ENCODE assay signal across 30 cellular contexts in genomic region chr1:243793298-243793697, GRCh38. TPM values are rescaled to one million over a fixed set of nuclear protein-coding genes. Genes with fewer than 3 reads are reported as not detected.
A peak's percentile ranks its signal among the peaks of the same experiment; 100 is the strongest.
DNase-seq lines count a peak whose midpoint lies in the region; ATAC-seq, FAIRE-seq and TF ChIP-seq lines count a peak whose summit lies in the region.
"Had no signal": no experiment of that assay in that cellular context is flagged by ENCODE, and none has a peak within 500 bp of the region (broad histone marks: within the 10 kb centered on the region; RNA-seq: fewer than 3 reads in every experiment).

No MANE protein-coding gene starts in this region.

- H3K4me3 Mint-ChIP-seq in stimulated activated effector memory CD8-positive, alpha-beta T cell treated with anti-CD3 and anti-CD28 coated beads, Interleukin-12 subunit alpha, Interleukin-12 subunit beta, amount 100 ng/mL, for 72 hours: no peak overlapping the region
- H3K4me3 Mint-ChIP-seq: activated CD4-positive, alpha-beta memory T cell treated with anti-CD3 and anti-CD28 coated beads, Interleukin-2, amount 10 ng/mL, durations not matched to agents 7 days and 5 days; activated naive CD8-positive, alpha-beta T cell treated with anti-CD3 and anti-CD28 coated beads, Interleukin-2, amount 10 ng/mL, durations not matched to agents 7 days and 5 days; T-helper 1 cell treated with Interleukin-12 subunit alpha and Interleukin-12 subunit beta and Interleukin-4 antibody, amounts not matched to agents 30 μg/mL and 1 μg/mL, for 36 hours had no signal

- 63% methylated on average over 2 of the region's 2 CpGs for WGBS in esophagus muscularis mucosa
- 89 to 97% methylated on average over 2 of the region's 2 CpGs for WGBS in pancreas, 2 donors

- H3K4me1 Mint-ChIP-seq in stimulated activated effector memory CD8-positive, alpha-beta T cell treated with anti-CD3 and anti-CD28 coated beads, Interleukin-12 subunit alpha, Interleukin-12 subunit beta, amount 100 ng/mL, for 72 hours: peaks cover 42% of the 10 kb centered on the region

- no peak for TF ChIP-seq EP300 in esophagus muscularis mucosa (IDR thresholded peaks at IDR 0.05)

- no peaks in the 10 kb centered on the region for H3K36me3 ChIP-seq in esophagus muscularis mucosa
- no peaks in the 10 kb centered on the region for H3K36me3 ChIP-seq in pancreas
- H3K36me3 ChIP-seq: gastroesophageal sphincter, lower lobe of right lung, thoracic aorta had no signal

- H3K36me3 Mint-ChIP-seq in stimulated activated effector memory CD8-positive, alpha-beta T cell treated with anti-CD3 and anti-CD28 coated beads, Interleukin-12 subunit alpha, Interleukin-12 subunit beta, amount 100 ng/mL, for 72 hours: no peaks in the 10 kb centered on the region

- H3K27ac ChIP-seq in esophagus muscularis mucosa (replicated peaks in 1 of 4): peak overlapping the region; percentile 5 to 54 (median 26)
- H3K27ac ChIP-seq in pancreas: no peak overlapping the region
- H3K27ac ChIP-seq: BLaER1 treated with 17β-estradiol and CSF1 and Interleukin-3, amounts not matched to agents 10 nM and 100 nM; KMS-11; lower lobe of right lung; PC-9; thoracic aorta had no signal

- no peak overlapping the region for H3K4me3 ChIP-seq in esophagus muscularis mucosa
- H3K4me3 ChIP-seq in pancreas: no peak overlapping the region
- H3K4me3 ChIP-seq: BLaER1 treated with 17β-estradiol and CSF1 and Interleukin-3, amounts not matched to agents 10 nM and 100 nM; gastroesophageal sphincter; lower lobe of right lung; PC-9; skin epidermis; thoracic aorta had no signal

- no peak for DNase-seq in esophagus muscularis mucosa (ENCODE audit: extremely low spot score)
- DNase-seq in stimulated activated effector memory CD8-positive, alpha-beta T cell treated with anti-CD3 and anti-CD28 coated beads, Interleukin-12 subunit alpha, Interleukin-12 subunit beta, amount 100 ng/mL, for 72 hours (ENCODE audit: low spot score in 2 of 2): peak in 1 of 2 donors; percentile 51
- DNase-seq in pancreas: no peak
- DNase-seq in activated CD8-positive, alpha-beta memory T cell treated with anti-CD3 and anti-CD28 coated beads for 24 hours: no peak
- DNase-seq: activated CD4-positive, alpha-beta memory T cell treated with anti-CD3 and anti-CD28 coated beads, Interleukin-2, amount 10 ng/mL, durations not matched to agents 7 days and 5 days; activated gamma-delta T cell treated with Interleukin-2 at 50 U/mL for 16 hours; activated naive CD8-positive, alpha-beta T cell treated with anti-CD3 and anti-CD28 coated beads, Interleukin-2, amount 10 ng/mL, durations not matched to agents 7 days and 5 days; aorta; DMS153; kidney glomerular epithelial cell; lower lobe of right lung; naive thymus-derived CD8-positive, alpha-beta T cell; NCI-H2029 treated with DMSO at 0.1 percent for 48 hours; NCI-H69; PC-9; stimulated activated naive CD4-positive, alpha-beta T cell treated with Interleukin-2 at 50 U/mL for 16 hours had no signal

- no peaks in the 10 kb centered on the region for H3K9me3 Mint-ChIP-seq in stimulated activated effector memory CD8-positive, alpha-beta T cell treated with anti-CD3 and anti-CD28 coated beads, Interleukin-12 subunit alpha, Interleukin-12 subunit beta, amount 100 ng/mL, for 72 hours
- H3K9me3 Mint-ChIP-seq: activated CD4-positive, alpha-beta memory T cell treated with anti-CD3 and anti-CD28 coated beads, Interleukin-2, amount 10 ng/mL, durations not matched to agents 7 days and 5 days; naive thymus-derived CD8-positive, alpha-beta T cell; T-helper 1 cell treated with Interleukin-12 subunit alpha and Interleukin-12 subunit beta and Interleukin-4 antibody, amounts not matched to agents 30 μg/mL and 1 μg/mL, for 36 hours had no signal

- H3K27me3 ChIP-seq in esophagus muscularis mucosa (no peaks in the 10 kb centered on the region), pancreas (no peaks in the 10 kb centered on the region)
- H3K27me3 ChIP-seq: BLaER1 treated with 17β-estradiol and CSF1 and Interleukin-3, amounts not matched to agents 10 nM and 100 nM; gastroesophageal sphincter had no signal

- no peak for TF ChIP-seq CTCF in esophagus muscularis mucosa (IDR thresholded peaks at IDR 0.05)
- TF ChIP-seq CTCF in pancreas (IDR thresholded peaks at IDR 0.05): no peak

- peak; percentile 57 for ATAC-seq in GM19463 (IDR thresholded peaks at IDR 0.05; ENCODE audit: unreplicated experiment)
- ATAC-seq in HG02610 (IDR thresholded peaks at IDR 0.05; ENCODE audit: unreplicated experiment): peak; percentile 44
- peak; percentile 88 for ATAC-seq in stimulated activated effector memory CD8-positive, alpha-beta T cell treated with anti-CD3 and anti-CD28 coated beads, Interleukin-12 subunit alpha, Interleukin-12 subunit beta, amount 100 ng/mL, for 72 hours
- ATAC-seq in pancreas: no peak
- ATAC-seq in GM21367 (IDR thresholded peaks at IDR 0.05; ENCODE audit: unreplicated experiment): no peak
- ATAC-seq: gastroesophageal sphincter; lower lobe of right lung; naive thymus-derived CD8-positive, alpha-beta T cell; Right ventricle myocardium inferior; SK-N-SH treated with all-trans-retinoic acid at 6 μM for 48 hours had no signal

- H3K4me1 ChIP-seq in esophagus muscularis mucosa (peaks cover 23 to 55% (median 53%) of the 10 kb centered on the region in 4 donors), pancreas (peaks cover 0 to 8% (median 0%) of the 10 kb centered on the region in 3 donors)

- FAIRE-seq in pancreas (lab: Jason Lieb, UNC): no peak
- FAIRE-seq: bronchial epithelial cell, endothelial cell of umbilical vein, H1 had no signal

- no peak for TF ChIP-seq POLR2A in esophagus muscularis mucosa (IDR thresholded peaks at IDR 0.05; ENCODE audit: low read depth)

- H3K27ac Mint-ChIP-seq in stimulated activated effector memory CD8-positive, alpha-beta T cell treated with anti-CD3 and anti-CD28 coated beads, Interleukin-12 subunit alpha, Interleukin-12 subunit beta, amount 100 ng/mL, for 72 hours: no peak overlapping the region
- H3K27ac Mint-ChIP-seq: activated CD4-positive, alpha-beta memory T cell treated with anti-CD3 and anti-CD28 coated beads, Interleukin-2, amount 10 ng/mL, durations not matched to agents 7 days and 5 days; activated naive CD8-positive, alpha-beta T cell treated with anti-CD3 and anti-CD28 coated beads, Interleukin-2, amount 10 ng/mL, durations not matched to agents 7 days and 5 days; T-helper 1 cell treated with Interleukin-12 subunit alpha and Interleukin-12 subunit beta and Interleukin-4 antibody, amounts not matched to agents 30 μg/mL and 1 μg/mL, for 36 hours had no signal

- intact Hi-C loops in esophagus muscularis mucosa (cut with DNase I) (no loop called here), pancreas (cut with DNase I) (no loop called here)

- H3K9me3 ChIP-seq in esophagus muscularis mucosa (no peaks in the 10 kb centered on the region), pancreas (no peaks in the 10 kb centered on the region)
- H3K9me3 ChIP-seq: gastroesophageal sphincter, lower lobe of right lung, thoracic aorta had no signal

RNA-seq across cellular contexts. Expression of gene AKT3, which starts 56.7 kb away (rescaled TPM):
- total RNA-seq in esophagus muscularis mucosa: 100 to 1,000 TPM in 1 of 4 donors, 10 to 100 TPM in 3; 63.9 to 104 (median 74.2) TPM
- total RNA-seq in pancreas: 10 to 100 TPM in 5 of 6 donors, 1 to 10 TPM in 1; 9.9 to 24.1 (median 15.6) TPM
- 1 to 10 TPM; 4.2 to 8.9 TPM for polyA plus RNA-seq in pancreas

Comparison
In these comparisons a context has a peak if more than half of its experiments do, and no peak if none do; other contexts are left out.
1. ATAC-seq: peak in GM19463 (single experiment), HG02610 (single experiment) and stimulated activated effector memory CD8-positive, alpha-beta T cell treated with anti-CD3 and anti-CD28 coated beads, Interleukin-12 subunit alpha, Interleukin-12 subunit beta, amount 100 ng/mL, for 72 hours (single experiment); none in pancreas (0 of 4) and GM21367 (single experiment).
2. H3K27ac ChIP-seq: peak in esophagus muscularis mucosa (4 of 4); none in pancreas (0 of 4).